Comparison of ENCODE assay signal across 1 cellular context in genomic region chr12:132951649-132952048, GRCh38.
TF ChIP-seq lines count a peak whose summit lies in the region.

No MANE protein-coding gene starts in this region.

TF ChIP-seq in K562, 482 proteins besides CTCF, POLR2A, EP300 and RAD21:
- no peak for TF ChIP-seq ZFP91 (CRISPR knock-in tag; IDR thresholded peaks at IDR 0.05)
- no peak for TF ChIP-seq PYGO2 (tag; IDR thresholded peaks at IDR 0.05)
- TF ChIP-seq ELF4 (CRISPR knock-in tag; IDR thresholded peaks at IDR 0.05), result peak; percentile 6; the same call in 1 of the 2 replicates
- TF ChIP-seq CBFA2T2 (conservative IDR thresholded peaks at IDR 0.05), result 0 out of 2 replicates have a peak, but pooled peaks have one; percentile 2
